Comparison of ENCODE assay signal across 8 cellular contexts in genomic region chr1:148791490-148792161, GRCh38. TPM values are rescaled to one million over a fixed set of nuclear protein-coding genes. Genes with fewer than 3 reads are reported as not detected.
DNase-seq lines count a peak whose midpoint lies in the region; ATAC-seq and TF ChIP-seq lines count a peak whose summit lies in the region.
"Not testable (repeated sequence)": the region's sequence is repeated elsewhere in the genome, so short reads cannot be mapped to it uniquely, and the experiment has no call there.

No MANE protein-coding gene starts in this region.

- no CpG with 5 or more reads among the region's 27 CpGs for WGBS in body of pancreas, 2 donors

- TF ChIP-seq POLR2A in body of pancreas (IDR thresholded peaks at IDR 0.05), result not testable (repeated sequence)

- H3K27ac ChIP-seq in Panc1 (ENCODE audit: low read length); body of pancreas; left lung; upper lobe of right lung: not testable (repeated sequence)

- CTCF ChIA-PET in Panc1 (lab: Charles Lee), result not testable (repeated sequence)

- H3K9me3 ChIP-seq in Panc1 (ENCODE audit: control insufficient read depth, insufficient read depth, low read depth, low read length); body of pancreas; left lung; mucosa of descending colon; upper lobe of right lung: not testable (repeated sequence)

- not testable (repeated sequence) for H3K27me3 ChIP-seq in Panc1 (ENCODE audit: control insufficient read depth, insufficient read depth, low read length); body of pancreas; left lung; upper lobe of right lung

- TF ChIP-seq CTCF in Panc1 (IDR thresholded peaks at IDR 0.05); body of pancreas (IDR thresholded peaks at IDR 0.05); left lung (IDR thresholded peaks at IDR 0.05); mucosa of descending colon (IDR thresholded peaks at IDR 0.05); upper lobe of right lung (IDR thresholded peaks at IDR 0.05): not testable (repeated sequence)

- not testable (repeated sequence) for H3K36me3 ChIP-seq in Panc1 (ENCODE audit: control insufficient read depth, insufficient read depth, low read length); body of pancreas (replicated peaks in 1 of 2; ENCODE audit: insufficient read depth in 1 of 2, low read depth in 2 of 2); left lung; mucosa of descending colon (ENCODE audit: low read depth); upper lobe of right lung

- DNase-seq in Panc1 (ENCODE audit: low read depth, low spot score); body of pancreas; Right ventricle myocardium inferior (ENCODE audit: missing footprints); left ventricle myocardium superior; left lung; mucosa of descending colon; sciatic nerve (ENCODE audit: low spot score); upper lobe of right lung: not testable (repeated sequence)

- H3K4me3 ChIP-seq in Panc1 (ENCODE audit: low read depth in 2 of 2, low read length in 2 of 2); body of pancreas; left lung; mucosa of descending colon; upper lobe of right lung: not testable (repeated sequence)

- not testable (repeated sequence) for H3K4me1 ChIP-seq in Panc1 (ENCODE audit: control insufficient read depth, insufficient read depth, low read length); body of pancreas; left lung; mucosa of descending colon (ENCODE audit: low read depth); upper lobe of right lung

- ATAC-seq in Panc1, result peak; percentile 85
- peak; percentile 33 for ATAC-seq in body of pancreas
- ATAC-seq in Right ventricle myocardium inferior, result peak; percentile 68
- ATAC-seq in left ventricle myocardium superior, result peak; percentile 70
- peak; percentile 75 for ATAC-seq in left lung
- ATAC-seq in mucosa of descending colon, result peak; percentile 63
- ATAC-seq in sciatic nerve, result peak; percentile 84
- ATAC-seq in upper lobe of right lung, result peak; percentile 60

- not testable (repeated sequence) for BruUV-seq in Panc1 (replicated peaks; lab: Mats Ljungman, UMichigan)

- POLR2A ChIA-PET in Panc1 (lab: Charles Lee), result not testable (repeated sequence)

- intact Hi-C loops in Panc1 (cut with micrococcal nuclease; ENCODE audit: unreplicated experiment); body of pancreas (cut with DNase I); Right ventricle myocardium inferior (cut with DNase I); left ventricle myocardium superior (cut with micrococcal nuclease); left lung (cut with DNase I); mucosa of descending colon (cut with DNase I, micrococcal nuclease); sciatic nerve (cut with DNase I); upper lobe of right lung (cut with DNase I): not testable (repeated sequence)

- in situ Hi-C loops in Panc1 (cut with HindIII; ENCODE audit: low pct_unique_long_range_greater_than_20kb, low sequenced_read_pairs), result not testable (repeated sequence)

RNA-seq across cellular contexts. Expression of gene NUDT4B, which starts 43.1 kb away (rescaled TPM):
- 0.59 TPM for total RNA-seq in Panc1 (2021; ENCODE audit: unreplicated experiment)
- polyA plus RNA-seq in Panc1 (2012; ENCODE audit: insufficient read length), result not detected
- 10 to 100 TPM; 10.9 to 42.5 TPM for total RNA-seq in body of pancreas
- total RNA-seq in Right ventricle myocardium inferior, result 0.49 TPM
- not detected for total RNA-seq in left ventricle myocardium superior
- 1 to 10 TPM in 1 of 2 donors, under 1 TPM in 1; 0.90 to 2.5 TPM for total RNA-seq in left lung
- 1 to 10 TPM in 1 of 3 donors, under 1 TPM in 1, not detected in 1; 0.61 to 1.4 TPM for total RNA-seq in mucosa of descending colon
- not detected for total RNA-seq in sciatic nerve
- total RNA-seq in upper lobe of right lung, result 1.8 TPM

RNA-seq across cellular contexts. Expression of gene PDE4DIP, which starts 52.6 kb away (rescaled TPM):
- total RNA-seq in Panc1 (2021; ENCODE audit: unreplicated experiment) (13.6 TPM), body of pancreas (10 to 100 TPM; 36.6 to 49.8 TPM), Right ventricle myocardium inferior (1,846 TPM), left ventricle myocardium superior (1,838 TPM), left lung (100 to 1,000 TPM; 132 to 139 TPM), mucosa of descending colon (10 to 100 TPM; 49.3 to 62.1 (median 58.6) TPM), sciatic nerve (121 TPM), upper lobe of right lung (163 TPM)
- polyA plus RNA-seq in Panc1 (2012; ENCODE audit: insufficient read length), result 9.6 TPM

Comparison
In these comparisons a context has a peak if more than half of its experiments do, and no peak if none do; other contexts are left out.
1. ATAC-seq: peak in every context shown above with its lines; median percentile 85 in Panc1; 84 in sciatic nerve; 75 in left lung; 70 in left ventricle myocardium superior; 68 in Right ventricle myocardium inferior; 63 in mucosa of descending colon; 60 in upper lobe of right lung; 33 in body of pancreas.
2. RNA of gene PDE4DIP, which starts 52.6 kb away (total RNA-seq): 1,846 TPM in Right ventricle myocardium inferior (single experiment) and 1,838 TPM in left ventricle myocardium superior (single experiment); 163 TPM in upper lobe of right lung (single experiment), 132 to 139 TPM in left lung, 121 TPM in sciatic nerve (single experiment), 49.3 to 62.1 TPM in mucosa of descending colon, 36.6 to 49.8 TPM in body of pancreas and 13.6 TPM in Panc1 (single experiment); every median in the first group is over 10 times any median in the second.